Comparison of ENCODE assay signal across 10 cellular contexts in genomic region chr10:104109908-104110662, GRCh38. TPM values are rescaled to one million over a fixed set of nuclear protein-coding genes. Genes with fewer than 3 reads are reported as not detected.
DNase-seq lines count a peak whose midpoint lies in the region; ATAC-seq and TF ChIP-seq lines count a peak whose summit lies in the region.
"Had no signal": no experiment of that assay in that cellular context is flagged by ENCODE, and none has a peak within 500 bp of the region (broad histone marks: within the 10 kb centered on the region; RNA-seq: fewer than 3 reads in every experiment).

No MANE protein-coding gene starts in this region.

- CTCF ChIA-PET in A673 (lab: Charles Lee) = no interaction called here

- BruUV-seq in A673 (replicated peaks; lab: Mats Ljungman, UMichigan) = no TSS peak

- H3K4me1 Mint-ChIP-seq in endothelial cell (ENCODE audit: unreplicated experiment) = peaks cover 11% of the 10 kb centered on the region

- H3K36me3 ChIP-seq in A673 (ENCODE audit: insufficient read depth, low read length, poor library complexity, severe bottlenecking) (no peaks in the 10 kb centered on the region), MM.1S (replicated peaks; ENCODE audit: insufficient read depth, low read length) (no peaks in the 10 kb centered on the region)

- H3K9me2 ChIP-seq in MM.1S (replicated peaks; ENCODE audit: insufficient read depth, low read length) = no peaks in the 10 kb centered on the region

- H3K79me2 ChIP-seq in MM.1S (ENCODE audit: low read length) = no peaks in the 10 kb centered on the region

- H3K9me3 Mint-ChIP-seq in endothelial cell (ENCODE audit: unreplicated experiment) = no peaks in the 10 kb centered on the region

- no peak overlapping the region for H3K4me3 Mint-ChIP-seq in endothelial cell (ENCODE audit: unreplicated experiment)

- H3K27me3 ChIP-seq in A673 (replicated peaks; ENCODE audit: insufficient read depth, low read depth, low read length, poor library complexity) = no peaks in the 10 kb centered on the region
- no peaks in the 10 kb centered on the region for H3K27me3 ChIP-seq in MM.1S (replicated peaks; ENCODE audit: insufficient read depth, low read length)
- H3K27me3 ChIP-seq in right cardiac atrium (ENCODE audit: control insufficient read depth, insufficient read depth) = no peaks in the 10 kb centered on the region

- no peak overlapping the region for H3K4me3 ChIP-seq in A673 (ENCODE audit: low read depth, low read length, poor library complexity, severe bottlenecking)
- H3K4me3 ChIP-seq in MM.1S (ENCODE audit: low read length) = no peak overlapping the region
- no peak overlapping the region for H3K4me3 ChIP-seq in right cardiac atrium (ENCODE audit: low read length)

- H3K27ac ChIP-seq in A673 (ENCODE audit: low read depth, low read length, poor library complexity, severe bottlenecking) (no peak overlapping the region), MM.1S (ENCODE audit: low read length) (no peak overlapping the region), right cardiac atrium (ENCODE audit: low read length) (no peak overlapping the region)

- H3F3A ChIP-seq in MM.1S (ENCODE audit: insufficient read depth, low read length) = no peaks in the 10 kb centered on the region

- DNase-seq in A673 (ENCODE audit: low spot score) = peak; percentile 18
- DNase-seq in dermis blood vessel endothelial cell = peak; percentile 51
- no peak for DNase-seq in MM.1S
- DNase-seq in right cardiac atrium = no peak
- no peak for DNase-seq in effector CD8-positive, alpha-beta T cell (lab: John Stamatoyannopoulos, UW)
- DNase-seq in endothelial cell (ENCODE audit: low spot score) = no peak
- DNase-seq: activated CD4-positive, alpha-beta T cell treated with anti-CD3 and anti-CD28 coated beads for 48 hours; Karpas-422 had no signal

- no peaks in the 10 kb centered on the region for H4K20me1 ChIP-seq in MM.1S (ENCODE audit: insufficient read depth, low read length)

- intact Hi-C loops in A673 (cut with micrococcal nuclease; ENCODE audit: unreplicated experiment) = no loop called here
- intact Hi-C loops in right cardiac atrium (cut with DNase I) = no loop called here

- H3K27ac Mint-ChIP-seq in endothelial cell (ENCODE audit: unreplicated experiment) = no peak overlapping the region

- WGBS in right cardiac atrium = 64% methylated on average over 3 of the region's 3 CpGs

- H2AFZ ChIP-seq in MM.1S (ENCODE audit: low read length) = no peak overlapping the region

- H3K9me3 ChIP-seq in A673 (ENCODE audit: low read depth, low read length, poor library complexity, severe bottlenecking) (no peaks in the 10 kb centered on the region), MM.1S (replicated peaks; ENCODE audit: insufficient read depth, low read length) (no peaks in the 10 kb centered on the region), right cardiac atrium (ENCODE audit: control insufficient read depth, low read length) (no peaks in the 10 kb centered on the region)

- no peaks in the 10 kb centered on the region for H3K36me3 Mint-ChIP-seq in endothelial cell (ENCODE audit: low read depth, unreplicated experiment)

- no peaks in the 10 kb centered on the region for H3K27me3 Mint-ChIP-seq in endothelial cell (ENCODE audit: unreplicated experiment)

- no peaks in the 10 kb centered on the region for H3K4me1 ChIP-seq in A673 (ENCODE audit: insufficient read depth, low read length, poor library complexity, severe bottlenecking)
- no peaks in the 10 kb centered on the region for H3K4me1 ChIP-seq in MM.1S (ENCODE audit: low read length)
- no peaks in the 10 kb centered on the region for H3K4me1 ChIP-seq in right cardiac atrium (ENCODE audit: control insufficient read depth, insufficient read depth, low read length)

- no peak for TF ChIP-seq CTCF in A673 (conservative IDR thresholded peaks at IDR 0.05; ENCODE audit: low read depth, low read length)
- no peak for TF ChIP-seq CTCF in MM.1S (IDR thresholded peaks at IDR 0.05; ENCODE audit: low read length)
- no peak for TF ChIP-seq CTCF in endothelial cell (IDR thresholded peaks at IDR 0.05; ENCODE audit: unreplicated experiment)

- ATAC-seq in GM19324 (IDR thresholded peaks at IDR 0.05; ENCODE audit: low FRiP score, unreplicated experiment) (peak; percentile 82), HG03354 (IDR thresholded peaks at IDR 0.05; ENCODE audit: poor library complexity, severe bottlenecking, unreplicated experiment) (peak; percentile 99), right cardiac atrium (no peak)

- no peak overlapping the region for H3K9ac ChIP-seq in MM.1S (ENCODE audit: low read length)

- POLR2A ChIA-PET in A673 (lab: Charles Lee; ENCODE audit: low non-redundant PET) = no interaction called here

- no peak overlapping the region for H3K4me2 ChIP-seq in MM.1S (ENCODE audit: low read depth, low read length)

RNA-seq across cellular contexts. Expression of gene SFR1, which starts 11.9 kb away (rescaled TPM):
- total RNA-seq in A673 (2021) (11.2 and 12.6 TPM in 2 replicates), dermis blood vessel endothelial cell (7.0 and 10.0 TPM in 2 replicates), right cardiac atrium (1 to 10 TPM; 7.0 to 8.4 (median 7.3) TPM), endothelial cell (ENCODE audit: unreplicated experiment) (8.8 TPM)
- 7.1 TPM for polyA plus RNA-seq in right cardiac atrium

RNA-seq across cellular contexts. Expression of gene COL17A1, which starts 24.4 kb away (rescaled TPM):
- total RNA-seq in A673 (2021) = not detected in 2 replicates
- 0.34 and 0.84 TPM in 2 replicates for total RNA-seq in dermis blood vessel endothelial cell
- total RNA-seq in right cardiac atrium = under 1 TPM in 3 of 4 donors, not detected in 1; 0.12 to 0.43 (median 0.14) TPM
- polyA plus RNA-seq in right cardiac atrium = 0.07 TPM
- 4.2 TPM for total RNA-seq in endothelial cell (ENCODE audit: unreplicated experiment)

Comparison
In these comparisons a context has a peak if more than half of its experiments do, and no peak if none do; other contexts are left out.
1. DNase-seq: peak in A673 (single experiment) and dermis blood vessel endothelial cell (single experiment); none in MM.1S (single experiment), right cardiac atrium (0 of 3), effector CD8-positive, alpha-beta T cell (single experiment) and endothelial cell (single experiment).
2. ATAC-seq: peak in GM19324 (single experiment) and HG03354 (single experiment); none in right cardiac atrium (0 of 2).